In the genomic region with DNA sequence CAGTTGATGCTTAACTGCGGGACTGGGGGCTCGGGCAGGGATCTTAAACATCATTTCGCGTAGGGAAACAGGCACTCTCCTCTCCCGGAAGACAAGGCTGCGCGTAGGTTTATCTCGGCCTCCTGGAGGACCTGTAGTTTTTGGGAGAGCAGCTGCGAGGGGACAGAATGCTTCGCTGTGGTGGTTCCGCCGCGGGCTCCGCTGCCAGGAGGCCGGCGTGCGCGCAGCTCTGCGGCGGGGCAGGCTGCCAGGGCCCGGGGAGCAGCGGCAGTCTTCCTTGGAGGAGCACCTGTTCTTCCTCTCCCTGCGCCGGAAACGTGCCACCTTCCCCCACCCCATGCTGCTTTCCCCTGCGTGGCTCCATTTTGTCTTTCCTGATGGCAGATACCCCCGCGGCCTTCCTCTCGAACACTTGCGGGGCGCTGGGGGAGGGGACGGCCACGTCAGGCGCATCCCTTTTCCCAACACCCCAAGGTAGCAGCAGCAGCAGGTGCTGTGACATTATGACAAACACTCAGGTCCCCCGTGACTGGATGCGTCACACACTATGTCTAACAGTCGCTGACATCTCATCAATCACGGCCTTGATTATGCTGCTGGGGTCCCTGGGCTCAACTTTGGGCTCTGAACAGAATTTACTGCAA, we compare ENCODE assay signal across 1 cellular context.
TF ChIP-seq lines count a peak whose summit lies in the region.

No MANE protein-coding gene starts in this region.

TF ChIP-seq in HepG2, 621 proteins besides CTCF, POLR2A, EP300 and RAD21 (continued from another document and continues in another):
- TF ChIP-seq, protein P1, sequence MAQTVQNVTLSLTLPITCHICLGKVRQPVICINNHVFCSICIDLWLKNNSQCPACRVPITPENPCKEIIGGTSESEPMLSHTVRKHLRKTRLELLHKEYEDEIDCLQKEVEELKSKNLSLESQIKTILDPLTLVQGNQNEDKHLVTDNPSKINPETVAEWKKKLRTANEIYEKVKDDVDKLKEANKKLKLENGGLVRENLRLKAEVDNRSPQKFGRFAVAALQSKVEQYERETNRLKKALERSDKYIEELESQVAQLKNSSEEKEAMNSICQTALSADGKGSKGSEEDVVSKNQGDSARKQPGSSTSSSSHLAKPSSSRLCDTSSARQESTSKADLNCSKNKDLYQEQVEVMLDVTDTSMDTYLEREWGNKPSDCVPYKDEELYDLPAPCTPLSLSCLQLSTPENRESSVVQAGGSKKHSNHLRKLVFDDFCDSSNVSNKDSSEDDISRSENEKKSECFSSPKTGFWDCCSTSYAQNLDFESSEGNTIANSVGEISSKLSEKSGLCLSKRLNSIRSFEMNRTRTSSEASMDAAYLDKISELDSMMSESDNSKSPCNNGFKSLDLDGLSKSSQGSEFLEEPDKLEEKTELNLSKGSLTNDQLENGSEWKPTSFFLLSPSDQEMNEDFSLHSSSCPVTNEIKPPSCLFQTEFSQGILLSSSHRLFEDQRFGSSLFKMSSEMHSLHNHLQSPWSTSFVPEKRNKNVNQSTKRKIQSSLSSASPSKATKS (CRISPR knock-in tag; IDR thresholded peaks at IDR 0.05): no peak
- TF ChIP-seq, protein P2, sequence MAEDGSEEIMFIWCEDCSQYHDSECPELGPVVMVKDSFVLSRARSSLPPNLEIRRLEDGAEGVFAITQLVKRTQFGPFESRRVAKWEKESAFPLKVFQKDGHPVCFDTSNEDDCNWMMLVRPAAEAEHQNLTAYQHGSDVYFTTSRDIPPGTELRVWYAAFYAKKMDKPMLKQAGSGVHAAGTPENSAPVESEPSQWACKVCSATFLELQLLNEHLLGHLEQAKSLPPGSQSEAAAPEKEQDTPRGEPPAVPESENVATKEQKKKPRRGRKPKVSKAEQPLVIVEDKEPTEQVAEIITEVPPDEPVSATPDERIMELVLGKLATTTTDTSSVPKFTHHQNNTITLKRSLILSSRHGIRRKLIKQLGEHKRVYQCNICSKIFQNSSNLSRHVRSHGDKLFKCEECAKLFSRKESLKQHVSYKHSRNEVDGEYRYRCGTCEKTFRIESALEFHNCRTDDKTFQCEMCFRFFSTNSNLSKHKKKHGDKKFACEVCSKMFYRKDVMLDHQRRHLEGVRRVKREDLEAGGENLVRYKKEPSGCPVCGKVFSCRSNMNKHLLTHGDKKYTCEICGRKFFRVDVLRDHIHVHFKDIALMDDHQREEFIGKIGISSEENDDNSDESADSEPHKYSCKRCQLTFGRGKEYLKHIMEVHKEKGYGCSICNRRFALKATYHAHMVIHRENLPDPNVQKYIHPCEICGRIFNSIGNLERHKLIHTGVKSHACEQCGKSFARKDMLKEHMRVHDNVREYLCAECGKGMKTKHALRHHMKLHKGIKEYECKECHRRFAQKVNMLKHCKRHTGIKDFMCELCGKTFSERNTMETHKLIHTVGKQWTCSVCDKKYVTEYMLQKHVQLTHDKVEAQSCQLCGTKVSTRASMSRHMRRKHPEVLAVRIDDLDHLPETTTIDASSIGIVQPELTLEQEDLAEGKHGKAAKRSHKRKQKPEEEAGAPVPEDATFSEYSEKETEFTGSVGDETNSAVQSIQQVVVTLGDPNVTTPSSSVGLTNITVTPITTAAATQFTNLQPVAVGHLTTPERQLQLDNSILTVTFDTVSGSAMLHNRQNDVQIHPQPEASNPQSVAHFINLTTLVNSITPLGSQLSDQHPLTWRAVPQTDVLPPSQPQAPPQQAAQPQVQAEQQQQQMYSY (CRISPR knock-in tag; IDR thresholded peaks at IDR 0.05): no peak
- TF ChIP-seq, protein P3, sequence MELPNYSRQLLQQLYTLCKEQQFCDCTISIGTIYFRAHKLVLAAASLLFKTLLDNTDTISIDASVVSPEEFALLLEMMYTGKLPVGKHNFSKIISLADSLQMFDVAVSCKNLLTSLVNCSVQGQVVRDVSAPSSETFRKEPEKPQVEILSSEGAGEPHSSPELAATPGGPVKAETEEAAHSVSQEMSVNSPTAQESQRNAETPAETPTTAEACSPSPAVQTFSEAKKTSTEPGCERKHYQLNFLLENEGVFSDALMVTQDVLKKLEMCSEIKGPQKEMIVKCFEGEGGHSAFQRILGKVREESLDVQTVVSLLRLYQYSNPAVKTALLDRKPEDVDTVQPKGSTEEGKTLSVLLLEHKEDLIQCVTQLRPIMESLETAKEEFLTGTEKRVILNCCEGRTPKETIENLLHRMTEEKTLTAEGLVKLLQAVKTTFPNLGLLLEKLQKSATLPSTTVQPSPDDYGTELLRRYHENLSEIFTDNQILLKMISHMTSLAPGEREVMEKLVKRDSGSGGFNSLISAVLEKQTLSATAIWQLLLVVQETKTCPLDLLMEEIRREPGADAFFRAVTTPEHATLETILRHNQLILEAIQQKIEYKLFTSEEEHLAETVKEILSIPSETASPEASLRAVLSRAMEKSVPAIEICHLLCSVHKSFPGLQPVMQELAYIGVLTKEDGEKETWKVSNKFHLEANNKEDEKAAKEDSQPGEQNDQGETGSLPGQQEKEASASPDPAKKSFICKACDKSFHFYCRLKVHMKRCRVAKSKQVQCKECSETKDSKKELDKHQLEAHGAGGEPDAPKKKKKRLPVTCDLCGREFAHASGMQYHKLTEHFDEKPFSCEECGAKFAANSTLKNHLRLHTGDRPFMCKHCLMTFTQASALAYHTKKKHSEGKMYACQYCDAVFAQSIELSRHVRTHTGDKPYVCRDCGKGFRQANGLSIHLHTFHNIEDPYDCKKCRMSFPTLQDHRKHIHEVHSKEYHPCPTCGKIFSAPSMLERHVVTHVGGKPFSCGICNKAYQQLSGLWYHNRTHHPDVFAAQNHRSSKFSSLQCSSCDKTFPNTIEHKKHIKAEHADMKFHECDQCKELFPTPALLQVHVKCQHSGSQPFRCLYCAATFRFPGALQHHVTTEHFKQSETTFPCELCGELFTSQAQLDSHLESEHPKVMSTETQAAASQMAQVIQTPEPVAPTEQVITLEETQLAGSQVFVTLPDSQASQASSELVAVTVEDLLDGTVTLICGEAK (IDR thresholded peaks at IDR 0.05): no peak
- TF ChIP-seq, protein P3 (CRISPR knock-in tag; IDR thresholded peaks at IDR 0.05): 0 out of 2 replicates have a peak, but pooled peaks have one; percentile 7
- TF ChIP-seq EED (CRISPR knock-in tag; IDR thresholded peaks at IDR 0.05) (0 out of 2 replicates have a peak, but pooled peaks have one; percentile 27), DPF2 (CRISPR knock-in tag; IDR thresholded peaks at IDR 0.05; ENCODE audit: borderline replicate concordance, low read depth) (no peak), ZBTB38 (CRISPR knock-in tag; IDR thresholded peaks at IDR 0.05) (peak; percentile 50; the same call in 1 of the 2 replicates), ZNF33A (CRISPR knock-in tag; IDR thresholded peaks at IDR 0.05; ENCODE audit: borderline replicate concordance) (0 out of 2 replicates have a peak, but pooled peaks have one; percentile 92), MAFG (CRISPR knock-in tag; IDR thresholded peaks at IDR 0.05) (0 out of 2 replicates have a peak, but pooled peaks have one; percentile 29), MAZ (IDR thresholded peaks at IDR 0.05; ENCODE audit: borderline replicate concordance, low read depth, low read length) (no peak), MAZ (CRISPR knock-in tag; IDR thresholded peaks at IDR 0.05; ENCODE audit: low read depth) (0 out of 2 replicates have a peak, but pooled peaks have one; percentile 42), SOX13 (IDR thresholded peaks at IDR 0.05) (no peak), SOX13 (CRISPR knock-in tag; conservative IDR thresholded peaks at IDR 0.05 in 1 of 2, IDR thresholded peaks at IDR 0.05 in 1 of 2) (no peak), KDM5A (IDR thresholded peaks at IDR 0.05; ENCODE audit: borderline replicate concordance, low read length) (no peak), MXI1 (IDR thresholded peaks at IDR 0.05; ENCODE audit: borderline replicate concordance, low read depth, low read length) (no peak), MTF2 (CRISPR knock-in tag; IDR thresholded peaks at IDR 0.05; ENCODE audit: borderline replicate concordance) (no peak), ZNF747 (CRISPR knock-in tag; IDR thresholded peaks at IDR 0.05; ENCODE audit: borderline replicate concordance) (no peak), ZNF713 (CRISPR knock-in tag; IDR thresholded peaks at IDR 0.05) (0 out of 2 replicates have a peak, but pooled peaks have one; percentile 44), TEAD2 (CRISPR knock-in tag; IDR thresholded peaks at IDR 0.05) (no peak), ZNF501 (CRISPR knock-in tag; IDR thresholded peaks at IDR 0.05) (peak; percentile 63), ZFP82 (CRISPR knock-in tag; IDR thresholded peaks at IDR 0.05; ENCODE audit: borderline replicate concordance) (no peak), SMAD9 (CRISPR knock-in tag; IDR thresholded peaks at IDR 0.05) (no peak), RORA (CRISPR knock-in tag; IDR thresholded peaks at IDR 0.05) (no peak), ZNF746 (CRISPR knock-in tag; IDR thresholded peaks at IDR 0.05) (no peak), NFIC (IDR thresholded peaks at IDR 0.05; ENCODE audit: low read length) (no peak)
- TF ChIP-seq, protein P4, sequence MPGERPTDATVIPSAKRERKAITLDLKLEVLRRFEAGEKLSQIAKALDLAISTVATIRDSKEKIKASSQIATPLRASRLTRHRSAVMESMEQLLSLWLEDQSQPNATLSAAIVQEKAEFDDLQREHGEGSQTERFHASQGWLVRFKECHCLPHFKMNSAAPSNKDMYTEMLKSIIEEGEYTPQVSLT (CRISPR knock-in tag; IDR thresholded peaks at IDR 0.05; ENCODE audit: borderline replicate concordance, low read depth): no peak
- TF ChIP-seq, protein P5, sequence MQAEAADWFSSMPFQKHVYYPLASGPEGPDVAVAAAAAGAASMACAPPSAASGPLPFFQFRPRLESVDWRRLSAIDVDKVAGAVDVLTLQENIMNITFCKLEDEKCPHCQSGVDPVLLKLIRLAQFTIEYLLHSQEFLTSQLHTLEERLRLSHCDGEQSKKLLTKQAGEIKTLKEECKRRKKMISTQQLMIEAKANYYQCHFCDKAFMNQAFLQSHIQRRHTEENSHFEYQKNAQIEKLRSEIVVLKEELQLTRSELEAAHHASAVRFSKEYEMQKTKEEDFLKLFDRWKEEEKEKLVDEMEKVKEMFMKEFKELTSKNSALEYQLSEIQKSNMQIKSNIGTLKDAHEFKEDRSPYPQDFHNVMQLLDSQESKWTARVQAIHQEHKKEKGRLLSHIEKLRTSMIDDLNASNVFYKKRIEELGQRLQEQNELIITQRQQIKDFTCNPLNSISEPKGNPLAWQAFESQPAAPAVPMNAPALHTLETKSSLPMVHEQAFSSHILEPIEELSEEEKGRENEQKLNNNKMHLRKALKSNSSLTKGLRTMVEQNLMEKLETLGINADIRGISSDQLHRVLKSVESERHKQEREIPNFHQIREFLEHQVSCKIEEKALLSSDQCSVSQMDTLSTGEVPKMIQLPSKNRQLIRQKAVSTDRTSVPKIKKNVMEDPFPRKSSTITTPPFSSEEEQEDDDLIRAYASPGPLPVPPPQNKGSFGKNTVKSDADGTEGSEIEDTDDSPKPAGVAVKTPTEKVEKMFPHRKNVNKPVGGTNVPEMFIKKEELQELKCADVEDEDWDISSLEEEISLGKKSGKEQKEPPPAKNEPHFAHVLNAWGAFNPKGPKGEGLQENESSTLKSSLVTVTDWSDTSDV (CRISPR knock-in tag; IDR thresholded peaks at IDR 0.05): 0 out of 2 replicates have a peak, but pooled peaks have one; percentile 17
- TF ChIP-seq, protein P6, sequence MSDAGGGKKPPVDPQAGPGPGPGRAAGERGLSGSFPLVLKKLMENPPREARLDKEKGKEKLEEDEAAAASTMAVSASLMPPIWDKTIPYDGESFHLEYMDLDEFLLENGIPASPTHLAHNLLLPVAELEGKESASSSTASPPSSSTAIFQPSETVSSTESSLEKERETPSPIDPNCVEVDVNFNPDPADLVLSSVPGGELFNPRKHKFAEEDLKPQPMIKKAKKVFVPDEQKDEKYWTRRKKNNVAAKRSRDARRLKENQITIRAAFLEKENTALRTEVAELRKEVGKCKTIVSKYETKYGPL (CRISPR knock-in tag; IDR thresholded peaks at IDR 0.05): no peak
- TF ChIP-seq, protein P7, sequence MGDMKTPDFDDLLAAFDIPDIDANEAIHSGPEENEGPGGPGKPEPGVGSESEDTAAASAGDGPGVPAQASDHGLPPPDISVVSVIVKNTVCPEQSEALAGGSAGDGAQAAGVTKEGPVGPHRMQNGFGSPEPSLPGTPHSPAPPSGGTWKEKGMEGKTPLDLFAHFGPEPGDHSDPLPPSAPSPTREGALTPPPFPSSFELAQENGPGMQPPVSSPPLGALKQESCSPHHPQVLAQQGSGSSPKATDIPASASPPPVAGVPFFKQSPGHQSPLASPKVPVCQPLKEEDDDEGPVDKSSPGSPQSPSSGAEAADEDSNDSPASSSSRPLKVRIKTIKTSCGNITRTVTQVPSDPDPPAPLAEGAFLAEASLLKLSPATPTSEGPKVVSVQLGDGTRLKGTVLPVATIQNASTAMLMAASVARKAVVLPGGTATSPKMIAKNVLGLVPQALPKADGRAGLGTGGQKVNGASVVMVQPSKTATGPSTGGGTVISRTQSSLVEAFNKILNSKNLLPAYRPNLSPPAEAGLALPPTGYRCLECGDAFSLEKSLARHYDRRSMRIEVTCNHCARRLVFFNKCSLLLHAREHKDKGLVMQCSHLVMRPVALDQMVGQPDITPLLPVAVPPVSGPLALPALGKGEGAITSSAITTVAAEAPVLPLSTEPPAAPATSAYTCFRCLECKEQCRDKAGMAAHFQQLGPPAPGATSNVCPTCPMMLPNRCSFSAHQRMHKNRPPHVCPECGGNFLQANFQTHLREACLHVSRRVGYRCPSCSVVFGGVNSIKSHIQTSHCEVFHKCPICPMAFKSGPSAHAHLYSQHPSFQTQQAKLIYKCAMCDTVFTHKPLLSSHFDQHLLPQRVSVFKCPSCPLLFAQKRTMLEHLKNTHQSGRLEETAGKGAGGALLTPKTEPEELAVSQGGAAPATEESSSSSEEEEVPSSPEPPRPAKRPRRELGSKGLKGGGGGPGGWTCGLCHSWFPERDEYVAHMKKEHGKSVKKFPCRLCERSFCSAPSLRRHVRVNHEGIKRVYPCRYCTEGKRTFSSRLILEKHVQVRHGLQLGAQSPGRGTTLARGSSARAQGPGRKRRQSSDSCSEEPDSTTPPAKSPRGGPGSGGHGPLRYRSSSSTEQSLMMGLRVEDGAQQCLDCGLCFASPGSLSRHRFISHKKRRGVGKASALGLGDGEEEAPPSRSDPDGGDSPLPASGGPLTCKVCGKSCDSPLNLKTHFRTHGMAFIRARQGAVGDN (CRISPR knock-in tag; IDR thresholded peaks at IDR 0.05): peak; percentile 44; the same call in 1 of the 2 replicates
